Comparison of ENCODE assay signal across 22 cellular contexts in the genomic region with DNA sequence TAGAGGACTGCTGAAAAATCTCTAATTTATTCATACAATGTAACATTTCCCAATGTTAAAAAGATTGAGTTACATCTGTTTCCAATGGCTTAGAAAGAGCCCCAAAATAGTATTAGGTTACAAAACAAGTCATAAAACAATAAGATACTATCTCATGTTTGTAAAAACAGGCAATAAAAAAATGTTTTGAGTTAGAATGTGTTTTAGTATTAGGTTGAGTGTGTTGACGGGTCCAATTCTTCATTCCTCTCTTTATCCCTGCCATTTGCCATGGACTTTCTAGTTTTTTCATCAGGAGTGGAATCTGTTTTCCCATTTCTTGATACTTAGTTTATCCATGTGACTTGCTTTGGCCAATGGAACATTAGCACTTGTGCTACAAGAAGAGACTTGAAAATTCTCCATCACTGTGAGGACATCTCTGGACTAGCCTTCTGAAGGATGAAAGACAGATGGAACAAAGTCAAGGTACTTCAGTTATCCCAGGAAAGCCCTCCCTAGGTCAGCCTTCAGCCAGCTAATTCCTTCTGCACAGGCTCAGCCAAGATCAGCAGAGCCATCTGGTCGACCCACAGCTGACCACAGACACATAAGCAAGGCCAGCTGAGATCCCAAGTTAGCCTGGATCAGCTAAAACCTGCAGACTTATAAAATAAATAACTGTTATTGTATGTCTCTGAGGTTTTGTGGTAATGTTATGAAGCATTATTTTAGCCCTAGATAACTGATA.
DNase-seq lines count a peak whose midpoint lies in the region; ATAC-seq and TF ChIP-seq lines count a peak whose summit lies in the region.
"Had no signal": no experiment of that assay in that cellular context is flagged by ENCODE, and none has a peak within 500 bp of the region (broad histone marks: within the 10 kb centered on the region; RNA-seq: fewer than 3 reads in every experiment).

No MANE protein-coding gene starts in this region.

- H4K8ac ChIP-seq in mesenchymal stem cell (ENCODE audit: low read length) (no peak overlapping the region), neuronal stem cell (ENCODE audit: low read depth, low read length) (no peak overlapping the region)

- H3K9ac ChIP-seq in mesenchymal stem cell (ENCODE audit: low read length) (no peak overlapping the region), neuronal stem cell (ENCODE audit: low read depth, low read length, poor library complexity) (no peak overlapping the region)
- H3K9ac ChIP-seq: neural progenitor cell had no signal

- peak; percentile 88 for DNase-seq in AG10803 (ENCODE audit: low read depth)
- DNase-seq in HFFc6, result peak; percentile 41
- DNase-seq in astrocyte of the spinal cord (ENCODE audit: low read depth, low spot score), result peak; percentile 86
- DNase-seq in mesenchymal stem cell, result peak; percentile 14
- no peak for DNase-seq in PC-9
- DNase-seq in neuronal stem cell (ENCODE audit: low spot score), result no peak
- DNase-seq in activated CD4-positive, alpha-beta T cell treated with anti-CD3 and anti-CD28 coated beads, Interleukin-2, amount 50 U/mL, for 1 hour, result no peak
- DNase-seq: ACHN; activated CD4-positive, CD25-positive, alpha-beta regulatory T cell; activated T-cell treated with anti-CD3 and anti-CD28 coated beads, Interleukin-2, amount 50 U/mL, for 4 hours; brain microvascular endothelial cell; COR-L47; cortex of kidney; left lung; NCI-H146; SIG-M5; stimulated activated CD4-positive, alpha-beta T cell treated with anti-CD3 and anti-CD28 coated beads, Interleukin-12 subunit alpha, Interleukin-12 subunit beta, amount 100 ng/mL, for 4 hours had no signal

- no peak overlapping the region for H3K4ac ChIP-seq in mesenchymal stem cell (ENCODE audit: low read depth in 1 of 2, low read length in 2 of 2)
- H3K4ac ChIP-seq in neuronal stem cell (ENCODE audit: low read length), result no peak overlapping the region

- H2AFZ ChIP-seq in mesenchymal stem cell (ENCODE audit: low read depth, low read length), result no peak overlapping the region
- no peak overlapping the region for H2AFZ ChIP-seq in PC-9
- H2AFZ ChIP-seq in neuronal stem cell (ENCODE audit: low read length), result no peak overlapping the region
- H2AFZ ChIP-seq: neural progenitor cell had no signal

- H2BK120ac ChIP-seq in mesenchymal stem cell (ENCODE audit: low read depth, low read length) (no peak overlapping the region), neuronal stem cell (ENCODE audit: low read depth, low read length) (no peak overlapping the region)

- no peak overlapping the region for H2AK5ac ChIP-seq in mesenchymal stem cell (ENCODE audit: low read length, severe bottlenecking)
- no peak overlapping the region for H2AK5ac ChIP-seq in neuronal stem cell (ENCODE audit: low read depth, low read length)

- H3K9me3 Mint-ChIP-seq in HFFc6, result no peaks in the 10 kb centered on the region
- H3K9me3 Mint-ChIP-seq: activated naive CD4-positive, alpha-beta T cell treated with anti-CD3 and anti-CD28 coated beads, Interleukin-2, amount 50 U/mL, for 24 hours; activated T-cell treated with anti-CD3 and anti-CD28 coated beads, Interleukin-2, amount 50 U/mL, for 4 hours; neural progenitor cell had no signal

- H2BK15ac ChIP-seq in mesenchymal stem cell (ENCODE audit: low read depth, poor library complexity, severe bottlenecking) (no peak overlapping the region), neuronal stem cell (ENCODE audit: low read length) (no peak overlapping the region)

- no peak overlapping the region for H3K14ac ChIP-seq in mesenchymal stem cell (ENCODE audit: low read length in 2 of 2)
- no peak overlapping the region for H3K14ac ChIP-seq in neuronal stem cell (ENCODE audit: low read length)

- 88% methylated on average over 1 of the region's 2 CpGs for WGBS in mesenchymal stem cell
- WGBS in neuronal stem cell (ENCODE audit: extremely low coverage in 2 of 2, insufficient read length in 2 of 2, insufficient replicate concordance in 1 of 2), 2 donors, result no CpG with 5 or more reads among the region's 2 CpGs

- H3K4me3 Mint-ChIP-seq in HFFc6, result no peak overlapping the region
- H3K4me3 Mint-ChIP-seq: activated naive CD4-positive, alpha-beta T cell treated with anti-CD3 and anti-CD28 coated beads, Interleukin-2, amount 50 U/mL, for 24 hours; activated T-cell treated with anti-CD3 and anti-CD28 coated beads, Interleukin-2, amount 50 U/mL, for 4 hours; neural progenitor cell had no signal

- H3F3A ChIP-seq in PC-9 (ENCODE audit: insufficient read depth, low read depth), result no peaks in the 10 kb centered on the region

- peaks cover 1% of the 10 kb centered on the region; the same call in 1 of the 2 replicates for H3K27me3 Mint-ChIP-seq in HFFc6 (ENCODE audit: insufficient read depth)

- H3K9me3 ChIP-seq in mesenchymal stem cell (ENCODE audit: control insufficient read depth, low read length) (peaks cover 5% of the 10 kb centered on the region), PC-9 (ENCODE audit: insufficient read depth, low read depth) (no peaks in the 10 kb centered on the region), neuronal stem cell (replicated peaks in 1 of 2; ENCODE audit: control insufficient read depth in 2 of 2, insufficient read depth in 1 of 2, low read depth in 1 of 2, low read length in 2 of 2) (peaks cover 0 to 9% of the 10 kb centered on the region in 2 donors)
- H3K9me3 ChIP-seq: left lung, suprapubic skin, uterus had no signal

- H3K4me1 ChIP-seq in mesenchymal stem cell (ENCODE audit: control insufficient read depth, insufficient read depth, low read depth, low read length) (no peaks in the 10 kb centered on the region), PC-9 (replicated peaks; ENCODE audit: insufficient read depth) (no peaks in the 10 kb centered on the region), neuronal stem cell (ENCODE audit: control insufficient read depth in 2 of 2, insufficient read depth in 1 of 2, low read depth in 1 of 2, low read length in 2 of 2) (peaks cover 0 to 2% of the 10 kb centered on the region in 2 donors)
- H3K4me1 ChIP-seq: left lung, neural progenitor cell, suprapubic skin, uterus had no signal

- no peak overlapping the region for H3K4me2 ChIP-seq in mesenchymal stem cell (ENCODE audit: low read length, poor library complexity, severe bottlenecking)
- H3K4me2 ChIP-seq in PC-9, result no peak overlapping the region
- no peak overlapping the region for H3K4me2 ChIP-seq in neuronal stem cell (ENCODE audit: insufficient read depth, low read length, poor library complexity, severe bottlenecking)
- H3K4me2 ChIP-seq: neural progenitor cell had no signal

- in situ Hi-C loops in astrocyte of the spinal cord (cut with HindIII; ENCODE audit: low sequenced_read_pairs), result no loop called here

- no peaks in the 10 kb centered on the region for H4K20me1 ChIP-seq in PC-9 (ENCODE audit: insufficient read depth)

- no peaks in the 10 kb centered on the region for H3K27me3 ChIP-seq in mesenchymal stem cell (ENCODE audit: control insufficient read depth in 1 of 2, insufficient read depth in 1 of 2, low read length in 2 of 2)
- H3K27me3 ChIP-seq in PC-9 (ENCODE audit: insufficient read depth, low read depth), result no peaks in the 10 kb centered on the region
- H3K27me3 ChIP-seq in neuronal stem cell (ENCODE audit: control insufficient read depth in 3 of 3, insufficient read depth in 3 of 3, low read depth in 1 of 3, low read length in 3 of 3), result no peaks in the 10 kb centered on the region
- H3K27me3 ChIP-seq: brain microvascular endothelial cell, left lung, neural progenitor cell, suprapubic skin, uterus had no signal

- no peaks in the 10 kb centered on the region for H3K9me2 ChIP-seq in PC-9 (ENCODE audit: insufficient read depth)

- CTCF ChIA-PET in PC-9 (lab: Charles Lee), result no interaction called here

- peaks cover 62% of the 10 kb centered on the region for H3K4me1 Mint-ChIP-seq in HFFc6 (ENCODE audit: low read depth)
- H3K4me1 Mint-ChIP-seq: activated naive CD4-positive, alpha-beta T cell treated with anti-CD3 and anti-CD28 coated beads, Interleukin-2, amount 50 U/mL, for 24 hours; neural progenitor cell had no signal

- H4K91ac ChIP-seq in mesenchymal stem cell (ENCODE audit: low read length) (no peak overlapping the region), neuronal stem cell (ENCODE audit: low read depth, low read length, poor library complexity) (no peak overlapping the region)

- H3K79me2 ChIP-seq in PC-9 (ENCODE audit: low read depth), result no peaks in the 10 kb centered on the region

- no peak for ATAC-seq in GM18870 (IDR thresholded peaks at IDR 0.05; ENCODE audit: unreplicated experiment)
- ATAC-seq: activated T-cell treated with anti-CD3 and anti-CD28 coated beads, Interleukin-2, amount 50 U/mL, for 4 hours; left lung had no signal

- POLR2A ChIA-PET in PC-9 (lab: Charles Lee; ENCODE audit: unreplicated experiment), result no interaction called here

- BruUV-seq in PC-9 (replicated peaks; lab: Mats Ljungman, UMichigan), result no TSS peak

- H3K4me3 ChIP-seq in AG10803 (ENCODE audit: low read length) (no peak overlapping the region), astrocyte of the spinal cord (ENCODE audit: low read depth, low read length) (no peak overlapping the region), mesenchymal stem cell (ENCODE audit: insufficient read depth in 1 of 2, low read depth in 1 of 2, low read length in 2 of 2) (no peak overlapping the region), PC-9 (no peak overlapping the region), neuronal stem cell (ENCODE audit: low read length in 2 of 2) (no peak overlapping the region)
- H3K4me3 ChIP-seq: left lung, neural progenitor cell, suprapubic skin, uterus had no signal

- H3K36me3 Mint-ChIP-seq in HFFc6 (ENCODE audit: low read depth), result peaks cover 48% of the 10 kb centered on the region
- H3K36me3 Mint-ChIP-seq: activated naive CD4-positive, alpha-beta T cell treated with anti-CD3 and anti-CD28 coated beads, Interleukin-2, amount 50 U/mL, for 24 hours; neural progenitor cell had no signal

- H3K23ac ChIP-seq in mesenchymal stem cell (ENCODE audit: low read length in 2 of 2) (no peak overlapping the region), neuronal stem cell (ENCODE audit: low read depth, low read length, poor library complexity) (no peak overlapping the region)

- H2BK5ac ChIP-seq in mesenchymal stem cell (ENCODE audit: low read depth, low read length, poor library complexity, severe bottlenecking), result no peak overlapping the region
- H2BK5ac ChIP-seq in neuronal stem cell (ENCODE audit: low read length), result no peak overlapping the region

- H3K18ac ChIP-seq in mesenchymal stem cell (ENCODE audit: low read depth in 1 of 2, low read length in 2 of 2) (no peak overlapping the region), neuronal stem cell (ENCODE audit: low read length) (no peak overlapping the region)

- H3K27ac ChIP-seq in mesenchymal stem cell (ENCODE audit: low read length, poor library complexity, severe bottlenecking) (no peak overlapping the region), PC-9 (no peak overlapping the region), neuronal stem cell (replicated peaks; ENCODE audit: low read length) (no peak overlapping the region)
- H3K27ac ChIP-seq: brain microvascular endothelial cell, left lung, neural progenitor cell, suprapubic skin, uterus had no signal

- H3K27ac Mint-ChIP-seq in HFFc6, result no peak overlapping the region; the same call in 1 of the 2 replicates
- H3K27ac Mint-ChIP-seq: activated naive CD4-positive, alpha-beta T cell treated with anti-CD3 and anti-CD28 coated beads, Interleukin-2, amount 50 U/mL, for 24 hours; neural progenitor cell had no signal

- H3K36me3 ChIP-seq in mesenchymal stem cell (ENCODE audit: control insufficient read depth in 1 of 2, insufficient read depth in 2 of 2, low read depth in 1 of 2, low read length in 2 of 2) (no peaks in the 10 kb centered on the region), PC-9 (ENCODE audit: low read depth) (no peaks in the 10 kb centered on the region), neuronal stem cell (replicated peaks in 1 of 2; ENCODE audit: control insufficient read depth in 2 of 2, insufficient read depth in 2 of 2, low read length in 2 of 2) (peaks cover 0 to 45% of the 10 kb centered on the region in 2 donors)
- H3K36me3 ChIP-seq: brain microvascular endothelial cell, left lung, neural progenitor cell, suprapubic skin, uterus had no signal

- H2BK12ac ChIP-seq in mesenchymal stem cell (ENCODE audit: low read length in 2 of 2), result no peak overlapping the region
- H2BK12ac ChIP-seq in neuronal stem cell (ENCODE audit: low read length), result no peak overlapping the region

- no peaks in the 10 kb centered on the region for H3K79me1 ChIP-seq in mesenchymal stem cell (replicated peaks; ENCODE audit: low read length, poor library complexity, severe bottlenecking)
- no peaks in the 10 kb centered on the region for H3K79me1 ChIP-seq in neuronal stem cell (ENCODE audit: low read depth, low read length)

- TF ChIP-seq CTCF in AG10803 (conservative IDR thresholded peaks at IDR 0.05; ENCODE audit: low read length) (no peak), HFFc6 (IDR thresholded peaks at IDR 0.05) (no peak), astrocyte of the spinal cord (IDR thresholded peaks at IDR 0.05; ENCODE audit: low read depth, low read length) (no peak), PC-9 (conservative IDR thresholded peaks at IDR 0.05) (no peak)

- intact Hi-C loops in PC-9 (cut with micrococcal nuclease; ENCODE audit: unreplicated experiment), result no loop called here

Comparison
In these comparisons a context has a peak if more than half of its experiments do, and no peak if none do; other contexts are left out.
1. DNase-seq: peak in AG10803 (single experiment), HFFc6 (single experiment), astrocyte of the spinal cord (single experiment) and mesenchymal stem cell (single experiment); none in PC-9 (0 of 2), neuronal stem cell (single experiment) and activated CD4-positive, alpha-beta T cell treated with anti-CD3 and anti-CD28 coated beads, Interleukin-2, amount 50 U/mL, for 1 hour (single experiment).